In the genomic region with DNA sequence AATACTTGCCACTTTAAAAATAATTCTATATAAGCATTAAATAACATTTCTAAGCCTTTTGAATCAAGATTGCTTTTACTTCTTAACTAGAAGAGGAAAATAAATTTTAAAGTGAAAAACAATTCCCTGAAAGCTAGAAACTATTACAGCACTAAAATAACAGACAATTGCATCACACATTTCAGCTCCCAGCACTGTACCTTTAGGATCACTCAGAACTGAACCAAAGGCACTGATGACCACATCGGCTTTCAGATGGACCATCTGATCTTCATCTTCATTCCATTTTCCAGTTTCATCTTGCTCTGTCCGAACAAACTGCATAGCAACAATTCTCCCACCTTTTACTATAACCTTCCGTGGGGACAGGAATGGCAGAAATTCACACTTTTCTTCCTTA, we compare ENCODE assay signal across 1 cellular context.
TF ChIP-seq lines count a peak whose summit lies in the region.

No MANE protein-coding gene starts in this region.

TF ChIP-seq in SK-N-SH, 30 proteins besides CTCF, POLR2A, EP300 and RAD21 (continued from another document):
- no peak for TF ChIP-seq RXRA (IDR thresholded peaks at IDR 0.05; ENCODE audit: borderline replicate concordance, low read depth)
- TF ChIP-seq, protein P1, sequence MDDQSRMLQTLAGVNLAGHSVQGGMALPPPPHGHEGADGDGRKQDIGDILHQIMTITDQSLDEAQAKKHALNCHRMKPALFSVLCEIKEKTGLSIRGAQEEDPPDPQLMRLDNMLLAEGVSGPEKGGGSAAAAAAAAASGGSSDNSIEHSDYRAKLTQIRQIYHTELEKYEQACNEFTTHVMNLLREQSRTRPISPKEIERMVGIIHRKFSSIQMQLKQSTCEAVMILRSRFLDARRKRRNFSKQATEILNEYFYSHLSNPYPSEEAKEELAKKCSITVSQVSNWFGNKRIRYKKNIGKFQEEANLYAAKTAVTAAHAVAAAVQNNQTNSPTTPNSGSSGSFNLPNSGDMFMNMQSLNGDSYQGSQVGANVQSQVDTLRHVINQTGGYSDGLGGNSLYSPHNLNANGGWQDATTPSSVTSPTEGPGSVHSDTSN (IDR thresholded peaks at IDR 0.05): no peak
